15 cellular contexts compared by ENCODE assay signal in the genomic region with DNA sequence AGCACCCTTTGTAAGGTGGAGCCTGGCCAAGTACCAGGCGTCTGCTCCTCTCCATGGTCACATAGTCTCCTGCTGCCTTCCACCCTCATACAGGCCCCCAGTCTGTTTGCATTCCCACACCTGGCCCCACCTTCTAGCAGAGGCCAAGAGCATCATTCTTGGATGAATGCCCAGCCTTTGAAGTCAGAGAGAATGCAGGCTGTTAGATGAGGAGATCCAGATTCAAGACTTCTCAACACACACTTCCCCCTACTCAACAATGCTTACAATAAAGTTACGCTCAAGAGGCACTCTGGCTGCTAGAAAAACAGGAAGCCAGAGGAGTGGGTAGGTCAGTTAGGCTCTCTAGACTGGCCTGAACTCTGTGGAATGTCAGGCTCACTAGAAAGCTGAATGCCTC. TPM values are rescaled to one million over a fixed set of nuclear protein-coding genes. Genes with fewer than 3 reads are reported as not detected.
A peak's percentile ranks its signal among the peaks of the same experiment; 100 is the strongest.
DNase-seq lines count a peak whose midpoint lies in the region; ATAC-seq and TF ChIP-seq lines count a peak whose summit lies in the region.
"Had no signal": no experiment of that assay in that cellular context is flagged by ENCODE, and none has a peak within 500 bp of the region (broad histone marks: within the 10 kb centered on the region; RNA-seq: fewer than 3 reads in every experiment).

No MANE protein-coding gene starts in this region.

- no peaks in the 10 kb centered on the region for H4K20me1 ChIP-seq in mammary epithelial cell (ENCODE audit: insufficient read depth, low read length)

- H3K27me3 ChIP-seq in mammary epithelial cell (ENCODE audit: insufficient read depth, low read length) (no peaks in the 10 kb centered on the region), left lung (peaks cover 0 to 3% of the 10 kb centered on the region in 2 donors), esophagus squamous epithelium (no peaks in the 10 kb centered on the region)

- CTCF ChIA-PET in mammary epithelial cell (lab: Charles Lee; ENCODE audit: low non-redundant PET): no interaction called here

- no peak for DNase-seq in left ventricle myocardium superior
- DNase-seq in Right ventricle myocardium inferior (ENCODE audit: missing footprints): no peak
- peak; percentile 5 for DNase-seq in mammary epithelial cell
- peak; percentile 35 to 75 for DNase-seq in left lung
- DNase-seq in esophagus squamous epithelium (lab: John Stamatoyannopoulos, UW): no peak
- DNase-seq in T-helper 1 cell: no peak
- no peak for DNase-seq in NCI-H2196 treated with DMSO at 0.1 percent for 48 hours (lab: John Stamatoyannopoulos, UW; ENCODE audit: unreplicated experiment)
- DNase-seq in NCI-H1048 (lab: John Stamatoyannopoulos, UW): no peak
- DNase-seq: glutamatergic neuron; natural killer cell; NCI-H2029; NCI-H748 treated with DMSO at 0.1 percent for 48 hours; SHP77 treated with DMSO at 0.1 percent for 48 hours; stimulated activated CD4-positive, alpha-beta T cell treated with anti-CD3 and anti-CD28 coated beads, Interleukin-1b, Interleukin-23, amount 100 ng/mL, for 48 hours had no signal

- no peaks in the 10 kb centered on the region for H3K9me3 ChIP-seq in mammary epithelial cell (replicated peaks; ENCODE audit: insufficient read depth, low read length)
- no peaks in the 10 kb centered on the region for H3K9me3 ChIP-seq in left lung
- H3K9me3 ChIP-seq in esophagus squamous epithelium: no peaks in the 10 kb centered on the region

- H3K4me1 ChIP-seq in mammary epithelial cell (ENCODE audit: insufficient read depth, low read length): peaks cover 17% of the 10 kb centered on the region
- H3K4me1 ChIP-seq in left lung: no peaks in the 10 kb centered on the region
- H3K4me1 ChIP-seq in esophagus squamous epithelium: peaks cover 0 to 18% (median 0%) of the 10 kb centered on the region in 3 donors

- WGBS in mammary epithelial cell (ENCODE audit: low coverage, missing lambda C conversion rate): 62% methylated on average over 2 of the region's 2 CpGs
- 40 to 56% methylated on average over 2 of the region's 2 CpGs for WGBS in esophagus squamous epithelium, 2 donors

- H3K4me3 ChIP-seq in mammary epithelial cell (replicated peaks in 1 of 3; ENCODE audit: insufficient read depth in 1 of 3, low read depth in 2 of 3, low read length in 3 of 3) (no peak overlapping the region), left lung (no peak overlapping the region), esophagus squamous epithelium (no peak overlapping the region)

- TF ChIP-seq POLR2A in esophagus squamous epithelium (IDR thresholded peaks at IDR 0.05): no peak

- H3K36me3 ChIP-seq in mammary epithelial cell (ENCODE audit: insufficient read depth, low read length) (no peaks in the 10 kb centered on the region), left lung (no peaks in the 10 kb centered on the region), esophagus squamous epithelium (no peaks in the 10 kb centered on the region)

- H3K4me2 ChIP-seq in mammary epithelial cell (ENCODE audit: insufficient read depth, low read depth, low read length): no peak overlapping the region

- no peaks in the 10 kb centered on the region for H3K79me2 ChIP-seq in mammary epithelial cell (ENCODE audit: insufficient read depth, low read length)

- peak; percentile 54 for ATAC-seq in left ventricle myocardium superior
- no peak for ATAC-seq in Right ventricle myocardium inferior
- ATAC-seq in left lung: peak; percentile 85
- ATAC-seq: activated naive CD4-positive, alpha-beta T cell treated with anti-CD3 and anti-CD28 coated beads, Interleukin-2, amount 50 U/mL, for 72 hours; natural killer cell had no signal

- H3K27ac ChIP-seq in mammary epithelial cell (ENCODE audit: insufficient read depth, low read depth, low read length): no peak overlapping the region
- no peak overlapping the region for H3K27ac ChIP-seq in left lung
- H3K27ac ChIP-seq in esophagus squamous epithelium: no peak overlapping the region

- in situ Hi-C loops in mammary epithelial cell (cut with MboI; ENCODE audit: low sequenced_read_pairs in 2 of 2): no loop called here

- TF ChIP-seq CTCF in mammary epithelial cell (conservative IDR thresholded peaks at IDR 0.05 in 1 of 2, IDR thresholded peaks at IDR 0.05 in 1 of 2; ENCODE audit: extremely low read depth in 1 of 2, insufficient read depth in 1 of 2, low read depth in 1 of 2, low read length in 2 of 2) (no peak), left lung (IDR thresholded peaks at IDR 0.05) (no peak), esophagus squamous epithelium (IDR thresholded peaks at IDR 0.05) (no peak)

- no peak overlapping the region for H3K9ac ChIP-seq in mammary epithelial cell (ENCODE audit: insufficient read depth, low read length)

- BruUV-seq in mammary epithelial cell (replicated peaks; lab: Mats Ljungman, UMichigan): no TSS peak

- intact Hi-C loops in left ventricle myocardium superior (cut with micrococcal nuclease) (no loop called here), Right ventricle myocardium inferior (cut with DNase I) (no loop called here), mammary epithelial cell (cut with micrococcal nuclease) (no loop called here), left lung (cut with DNase I) (no loop called here), esophagus squamous epithelium (cut with DNase I) (no loop called here)

- no peak overlapping the region for H2AFZ ChIP-seq in mammary epithelial cell (ENCODE audit: low read depth, low read length)

- dilution Hi-C loops in mammary epithelial cell (cut with HindIII; ENCODE audit: low sequenced_read_pairs): loop anchor here (10.0 kb wide), 1 partner anchor 254 kb away; no protein-coding TSS in a partner anchor

RNA-seq across cellular contexts. Expression of gene SHROOM4, which starts 43.3 kb away (rescaled TPM):
- 8.9 TPM for total RNA-seq in left ventricle myocardium superior
- 10.8 TPM for total RNA-seq in Right ventricle myocardium inferior
- total RNA-seq in mammary epithelial cell: 1 to 10 TPM; 2.8 to 7.0 TPM
- 1.7 TPM for polyA plus RNA-seq in mammary epithelial cell
- 3.2 TPM for polyA minus RNA-seq in mammary epithelial cell
- 10 to 100 TPM; 23.0 to 39.1 TPM for total RNA-seq in left lung
- total RNA-seq in esophagus squamous epithelium: 1 to 10 TPM; 2.7 to 8.8 (median 4.3) TPM
- total RNA-seq: activated naive CD4-positive, alpha-beta T cell treated with anti-CD3 and anti-CD28 coated beads, Interleukin-2, amount 50 U/mL, for 72 hours had no signal

Comparison
In these comparisons a context has a peak if more than half of its experiments do, and no peak if none do; other contexts are left out.
1. DNase-seq: peak in mammary epithelial cell (single experiment) and left lung (2 of 2); none in left ventricle myocardium superior (single experiment), Right ventricle myocardium inferior (single experiment), esophagus squamous epithelium (single experiment), T-helper 1 cell (0 of 5), NCI-H2196 treated with DMSO at 0.1 percent for 48 hours (single experiment) and NCI-H1048 (single experiment).